Comparison of ENCODE assay signal across 1 cellular context in the genomic region with DNA sequence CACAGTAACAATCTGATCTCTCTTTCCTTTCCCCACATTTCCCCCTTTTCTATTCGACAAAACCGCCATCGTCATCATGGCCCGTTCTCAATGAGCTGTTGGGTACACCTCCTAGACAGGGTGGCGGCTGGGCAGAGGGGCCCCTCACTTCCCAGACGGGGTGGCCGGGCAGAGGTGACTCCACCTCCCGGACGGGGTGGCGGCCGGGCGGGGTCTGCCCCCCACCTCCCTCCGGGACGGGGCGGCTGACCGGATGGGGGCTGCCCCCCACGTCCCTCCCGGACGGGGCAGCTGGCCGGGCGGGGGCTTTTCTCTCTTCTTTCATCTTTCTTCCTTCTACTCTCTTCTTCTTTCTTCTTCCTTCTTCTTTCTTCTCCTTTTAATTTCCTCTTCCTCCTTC.
TF ChIP-seq lines count a peak whose summit lies in the region.

No MANE protein-coding gene starts in this region.

TF ChIP-seq in GM12878, 131 proteins besides CTCF, POLR2A, EP300 and RAD21:
- TF ChIP-seq POLR2AphosphoS5 (IDR thresholded peaks at IDR 0.05; ENCODE audit: low read length) (no peak), HCFC1 (IDR thresholded peaks at IDR 0.05; ENCODE audit: low read length) (no peak), TCF3 (IDR thresholded peaks at IDR 0.05; ENCODE audit: borderline replicate concordance, insufficient read depth, low read depth, low read length) (no peak), ZZZ3 (IDR thresholded peaks at IDR 0.05; ENCODE audit: control insufficient read depth, insufficient read length, low read depth) (no peak), MYC (IDR thresholded peaks at IDR 0.05; ENCODE audit: insufficient read depth, insufficient read length, insufficient replicate concordance, low read length, severe bottlenecking) (no peak), GABPA (IDR thresholded peaks at IDR 0.05; ENCODE audit: low read depth) (no peak), MTA2 (IDR thresholded peaks at IDR 0.05; ENCODE audit: low read depth) (no peak), BCL11A (IDR thresholded peaks at IDR 0.05; ENCODE audit: low read depth, low read length) (no peak), RELA (IDR thresholded peaks at IDR 0.05; ENCODE audit: borderline replicate concordance, partially characterized antibody) (no peak), HDAC2 (IDR thresholded peaks at IDR 0.05) (no peak), NR2C2 (IDR thresholded peaks at IDR 0.05; ENCODE audit: borderline replicate concordance, control insufficient read depth, insufficient read length, low read depth) (no peak), LARP7 (IDR thresholded peaks at IDR 0.05) (no peak), ESRRA (IDR thresholded peaks at IDR 0.05; ENCODE audit: low read length) (no peak)
- TF ChIP-seq, protein P1, sequence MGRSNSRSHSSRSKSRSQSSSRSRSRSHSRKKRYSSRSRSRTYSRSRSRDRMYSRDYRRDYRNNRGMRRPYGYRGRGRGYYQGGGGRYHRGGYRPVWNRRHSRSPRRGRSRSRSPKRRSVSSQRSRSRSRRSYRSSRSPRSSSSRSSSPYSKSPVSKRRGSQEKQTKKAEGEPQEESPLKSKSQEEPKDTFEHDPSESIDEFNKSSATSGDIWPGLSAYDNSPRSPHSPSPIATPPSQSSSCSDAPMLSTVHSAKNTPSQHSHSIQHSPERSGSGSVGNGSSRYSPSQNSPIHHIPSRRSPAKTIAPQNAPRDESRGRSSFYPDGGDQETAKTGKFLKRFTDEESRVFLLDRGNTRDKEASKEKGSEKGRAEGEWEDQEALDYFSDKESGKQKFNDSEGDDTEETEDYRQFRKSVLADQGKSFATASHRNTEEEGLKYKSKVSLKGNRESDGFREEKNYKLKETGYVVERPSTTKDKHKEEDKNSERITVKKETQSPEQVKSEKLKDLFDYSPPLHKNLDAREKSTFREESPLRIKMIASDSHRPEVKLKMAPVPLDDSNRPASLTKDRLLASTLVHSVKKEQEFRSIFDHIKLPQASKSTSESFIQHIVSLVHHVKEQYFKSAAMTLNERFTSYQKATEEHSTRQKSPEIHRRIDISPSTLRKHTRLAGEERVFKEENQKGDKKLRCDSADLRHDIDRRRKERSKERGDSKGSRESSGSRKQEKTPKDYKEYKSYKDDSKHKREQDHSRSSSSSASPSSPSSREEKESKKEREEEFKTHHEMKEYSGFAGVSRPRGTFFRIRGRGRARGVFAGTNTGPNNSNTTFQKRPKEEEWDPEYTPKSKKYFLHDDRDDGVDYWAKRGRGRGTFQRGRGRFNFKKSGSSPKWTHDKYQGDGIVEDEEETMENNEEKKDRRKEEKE (IDR thresholded peaks at IDR 0.05) = no peak
- TF ChIP-seq, protein P2, sequence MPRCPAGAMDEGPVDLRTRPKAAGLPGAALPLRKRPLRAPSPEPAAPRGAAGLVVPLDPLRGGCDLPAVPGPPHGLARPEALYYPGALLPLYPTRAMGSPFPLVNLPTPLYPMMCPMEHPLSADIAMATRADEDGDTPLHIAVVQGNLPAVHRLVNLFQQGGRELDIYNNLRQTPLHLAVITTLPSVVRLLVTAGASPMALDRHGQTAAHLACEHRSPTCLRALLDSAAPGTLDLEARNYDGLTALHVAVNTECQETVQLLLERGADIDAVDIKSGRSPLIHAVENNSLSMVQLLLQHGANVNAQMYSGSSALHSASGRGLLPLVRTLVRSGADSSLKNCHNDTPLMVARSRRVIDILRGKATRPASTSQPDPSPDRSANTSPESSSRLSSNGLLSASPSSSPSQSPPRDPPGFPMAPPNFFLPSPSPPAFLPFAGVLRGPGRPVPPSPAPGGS (IDR thresholded peaks at IDR 0.05; ENCODE audit: borderline replicate concordance, insufficient read depth, low read depth, low read length, poor library complexity, severe bottlenecking) = no peak
- TF ChIP-seq, protein P3, sequence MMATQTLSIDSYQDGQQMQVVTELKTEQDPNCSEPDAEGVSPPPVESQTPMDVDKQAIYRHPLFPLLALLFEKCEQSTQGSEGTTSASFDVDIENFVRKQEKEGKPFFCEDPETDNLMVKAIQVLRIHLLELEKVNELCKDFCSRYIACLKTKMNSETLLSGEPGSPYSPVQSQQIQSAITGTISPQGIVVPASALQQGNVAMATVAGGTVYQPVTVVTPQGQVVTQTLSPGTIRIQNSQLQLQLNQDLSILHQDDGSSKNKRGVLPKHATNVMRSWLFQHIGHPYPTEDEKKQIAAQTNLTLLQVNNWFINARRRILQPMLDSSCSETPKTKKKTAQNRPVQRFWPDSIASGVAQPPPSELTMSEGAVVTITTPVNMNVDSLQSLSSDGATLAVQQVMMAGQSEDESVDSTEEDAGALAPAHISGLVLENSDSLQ (IDR thresholded peaks at IDR 0.05) = no peak
- TF ChIP-seq, protein P4, sequence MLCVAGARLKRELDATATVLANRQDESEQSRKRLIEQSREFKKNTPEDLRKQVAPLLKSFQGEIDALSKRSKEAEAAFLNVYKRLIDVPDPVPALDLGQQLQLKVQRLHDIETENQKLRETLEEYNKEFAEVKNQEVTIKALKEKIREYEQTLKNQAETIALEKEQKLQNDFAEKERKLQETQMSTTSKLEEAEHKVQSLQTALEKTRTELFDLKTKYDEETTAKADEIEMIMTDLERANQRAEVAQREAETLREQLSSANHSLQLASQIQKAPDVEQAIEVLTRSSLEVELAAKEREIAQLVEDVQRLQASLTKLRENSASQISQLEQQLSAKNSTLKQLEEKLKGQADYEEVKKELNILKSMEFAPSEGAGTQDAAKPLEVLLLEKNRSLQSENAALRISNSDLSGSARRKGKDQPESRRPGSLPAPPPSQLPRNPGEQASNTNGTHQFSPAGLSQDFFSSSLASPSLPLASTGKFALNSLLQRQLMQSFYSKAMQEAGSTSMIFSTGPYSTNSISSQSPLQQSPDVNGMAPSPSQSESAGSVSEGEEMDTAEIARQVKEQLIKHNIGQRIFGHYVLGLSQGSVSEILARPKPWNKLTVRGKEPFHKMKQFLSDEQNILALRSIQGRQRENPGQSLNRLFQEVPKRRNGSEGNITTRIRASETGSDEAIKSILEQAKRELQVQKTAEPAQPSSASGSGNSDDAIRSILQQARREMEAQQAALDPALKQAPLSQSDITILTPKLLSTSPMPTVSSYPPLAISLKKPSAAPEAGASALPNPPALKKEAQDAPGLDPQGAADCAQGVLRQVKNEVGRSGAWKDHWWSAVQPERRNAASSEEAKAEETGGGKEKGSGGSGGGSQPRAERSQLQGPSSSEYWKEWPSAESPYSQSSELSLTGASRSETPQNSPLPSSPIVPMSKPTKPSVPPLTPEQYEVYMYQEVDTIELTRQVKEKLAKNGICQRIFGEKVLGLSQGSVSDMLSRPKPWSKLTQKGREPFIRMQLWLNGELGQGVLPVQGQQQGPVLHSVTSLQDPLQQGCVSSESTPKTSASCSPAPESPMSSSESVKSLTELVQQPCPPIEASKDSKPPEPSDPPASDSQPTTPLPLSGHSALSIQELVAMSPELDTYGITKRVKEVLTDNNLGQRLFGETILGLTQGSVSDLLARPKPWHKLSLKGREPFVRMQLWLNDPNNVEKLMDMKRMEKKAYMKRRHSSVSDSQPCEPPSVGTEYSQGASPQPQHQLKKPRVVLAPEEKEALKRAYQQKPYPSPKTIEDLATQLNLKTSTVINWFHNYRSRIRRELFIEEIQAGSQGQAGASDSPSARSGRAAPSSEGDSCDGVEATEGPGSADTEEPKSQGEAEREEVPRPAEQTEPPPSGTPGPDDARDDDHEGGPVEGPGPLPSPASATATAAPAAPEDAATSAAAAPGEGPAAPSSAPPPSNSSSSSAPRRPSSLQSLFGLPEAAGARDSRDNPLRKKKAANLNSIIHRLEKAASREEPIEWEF (IDR thresholded peaks at IDR 0.05; ENCODE audit: insufficient replicate concordance, low read depth, low read length) = no peak
- TF ChIP-seq, protein P5, sequence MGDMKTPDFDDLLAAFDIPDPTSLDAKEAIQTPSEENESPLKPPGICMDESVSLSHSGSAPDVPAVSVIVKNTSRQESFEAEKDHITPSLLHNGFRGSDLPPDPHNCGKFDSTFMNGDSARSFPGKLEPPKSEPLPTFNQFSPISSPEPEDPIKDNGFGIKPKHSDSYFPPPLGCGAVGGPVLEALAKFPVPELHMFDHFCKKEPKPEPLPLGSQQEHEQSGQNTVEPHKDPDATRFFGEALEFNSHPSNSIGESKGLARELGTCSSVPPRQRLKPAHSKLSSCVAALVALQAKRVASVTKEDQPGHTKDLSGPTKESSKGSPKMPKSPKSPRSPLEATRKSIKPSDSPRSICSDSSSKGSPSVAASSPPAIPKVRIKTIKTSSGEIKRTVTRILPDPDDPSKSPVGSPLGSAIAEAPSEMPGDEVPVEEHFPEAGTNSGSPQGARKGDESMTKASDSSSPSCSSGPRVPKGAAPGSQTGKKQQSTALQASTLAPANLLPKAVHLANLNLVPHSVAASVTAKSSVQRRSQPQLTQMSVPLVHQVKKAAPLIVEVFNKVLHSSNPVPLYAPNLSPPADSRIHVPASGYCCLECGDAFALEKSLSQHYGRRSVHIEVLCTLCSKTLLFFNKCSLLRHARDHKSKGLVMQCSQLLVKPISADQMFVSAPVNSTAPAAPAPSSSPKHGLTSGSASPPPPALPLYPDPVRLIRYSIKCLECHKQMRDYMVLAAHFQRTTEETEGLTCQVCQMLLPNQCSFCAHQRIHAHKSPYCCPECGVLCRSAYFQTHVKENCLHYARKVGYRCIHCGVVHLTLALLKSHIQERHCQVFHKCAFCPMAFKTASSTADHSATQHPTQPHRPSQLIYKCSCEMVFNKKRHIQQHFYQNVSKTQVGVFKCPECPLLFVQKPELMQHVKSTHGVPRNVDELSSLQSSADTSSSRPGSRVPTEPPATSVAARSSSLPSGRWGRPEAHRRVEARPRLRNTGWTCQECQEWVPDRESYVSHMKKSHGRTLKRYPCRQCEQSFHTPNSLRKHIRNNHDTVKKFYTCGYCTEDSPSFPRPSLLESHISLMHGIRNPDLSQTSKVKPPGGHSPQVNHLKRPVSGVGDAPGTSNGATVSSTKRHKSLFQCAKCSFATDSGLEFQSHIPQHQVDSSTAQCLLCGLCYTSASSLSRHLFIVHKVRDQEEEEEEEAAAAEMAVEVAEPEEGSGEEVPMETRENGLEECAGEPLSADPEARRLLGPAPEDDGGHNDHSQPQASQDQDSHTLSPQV (IDR thresholded peaks at IDR 0.05) = no peak
- TF ChIP-seq, protein P6, sequence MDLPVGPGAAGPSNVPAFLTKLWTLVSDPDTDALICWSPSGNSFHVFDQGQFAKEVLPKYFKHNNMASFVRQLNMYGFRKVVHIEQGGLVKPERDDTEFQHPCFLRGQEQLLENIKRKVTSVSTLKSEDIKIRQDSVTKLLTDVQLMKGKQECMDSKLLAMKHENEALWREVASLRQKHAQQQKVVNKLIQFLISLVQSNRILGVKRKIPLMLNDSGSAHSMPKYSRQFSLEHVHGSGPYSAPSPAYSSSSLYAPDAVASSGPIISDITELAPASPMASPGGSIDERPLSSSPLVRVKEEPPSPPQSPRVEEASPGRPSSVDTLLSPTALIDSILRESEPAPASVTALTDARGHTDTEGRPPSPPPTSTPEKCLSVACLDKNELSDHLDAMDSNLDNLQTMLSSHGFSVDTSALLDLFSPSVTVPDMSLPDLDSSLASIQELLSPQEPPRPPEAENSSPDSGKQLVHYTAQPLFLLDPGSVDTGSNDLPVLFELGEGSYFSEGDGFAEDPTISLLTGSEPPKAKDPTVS (IDR thresholded peaks at IDR 0.05; ENCODE audit: low read depth, low read length) = no peak
- TF ChIP-seq, protein P7, sequence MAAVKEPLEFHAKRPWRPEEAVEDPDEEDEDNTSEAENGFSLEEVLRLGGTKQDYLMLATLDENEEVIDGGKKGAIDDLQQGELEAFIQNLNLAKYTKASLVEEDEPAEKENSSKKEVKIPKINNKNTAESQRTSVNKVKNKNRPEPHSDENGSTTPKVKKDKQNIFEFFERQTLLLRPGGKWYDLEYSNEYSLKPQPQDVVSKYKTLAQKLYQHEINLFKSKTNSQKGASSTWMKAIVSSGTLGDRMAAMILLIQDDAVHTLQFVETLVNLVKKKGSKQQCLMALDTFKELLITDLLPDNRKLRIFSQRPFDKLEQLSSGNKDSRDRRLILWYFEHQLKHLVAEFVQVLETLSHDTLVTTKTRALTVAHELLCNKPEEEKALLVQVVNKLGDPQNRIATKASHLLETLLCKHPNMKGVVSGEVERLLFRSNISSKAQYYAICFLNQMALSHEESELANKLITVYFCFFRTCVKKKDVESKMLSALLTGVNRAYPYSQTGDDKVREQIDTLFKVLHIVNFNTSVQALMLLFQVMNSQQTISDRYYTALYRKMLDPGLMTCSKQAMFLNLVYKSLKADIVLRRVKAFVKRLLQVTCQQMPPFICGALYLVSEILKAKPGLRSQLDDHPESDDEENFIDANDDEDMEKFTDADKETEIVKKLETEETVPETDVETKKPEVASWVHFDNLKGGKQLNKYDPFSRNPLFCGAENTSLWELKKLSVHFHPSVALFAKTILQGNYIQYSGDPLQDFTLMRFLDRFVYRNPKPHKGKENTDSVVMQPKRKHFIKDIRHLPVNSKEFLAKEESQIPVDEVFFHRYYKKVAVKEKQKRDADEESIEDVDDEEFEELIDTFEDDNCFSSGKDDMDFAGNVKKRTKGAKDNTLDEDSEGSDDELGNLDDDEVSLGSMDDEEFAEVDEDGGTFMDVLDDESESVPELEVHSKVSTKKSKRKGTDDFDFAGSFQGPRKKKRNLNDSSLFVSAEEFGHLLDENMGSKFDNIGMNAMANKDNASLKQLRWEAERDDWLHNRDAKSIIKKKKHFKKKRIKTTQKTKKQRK (IDR thresholded peaks at IDR 0.05; ENCODE audit: low read depth, low read length) = no peak
TF ChIP-seq in GM12878: peak in this region for 0.
